13 cellular contexts compared by ENCODE assay signal in the genomic region with DNA sequence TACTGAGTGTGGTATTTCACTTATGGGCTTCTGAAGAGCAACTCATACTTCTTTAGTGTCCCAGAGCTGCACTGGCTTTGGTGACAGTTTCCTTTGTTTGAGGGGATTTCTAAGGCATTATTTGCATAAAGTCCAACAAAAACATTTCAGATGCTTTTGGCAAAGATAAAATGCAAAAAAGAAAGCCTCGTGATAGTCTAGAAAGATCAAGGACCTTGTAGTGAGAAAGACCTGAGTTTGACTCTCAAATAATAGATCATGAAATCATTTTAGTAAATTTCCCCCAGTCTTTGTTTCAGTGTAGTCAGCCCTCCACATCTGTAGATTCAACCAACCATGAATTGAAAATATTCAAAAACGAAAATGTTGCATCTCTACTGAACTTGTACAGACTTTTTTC.
DNase-seq lines count a peak whose midpoint lies in the region; ATAC-seq and TF ChIP-seq lines count a peak whose summit lies in the region.
"Had no signal": no experiment of that assay in that cellular context is flagged by ENCODE, and none has a peak within 500 bp of the region (broad histone marks: within the 10 kb centered on the region; RNA-seq: fewer than 3 reads in every experiment).

No MANE protein-coding gene starts in this region.

- in situ Hi-C loops in GM13977 (cut with MboI; ENCODE audit: low pct_unique_long_range_greater_than_20kb, low sequenced_read_pairs, unreplicated experiment) = no loop called here

- DNase-seq in GM13977 (ENCODE audit: low spot score) (peak; percentile 50), medulla oblongata (ENCODE audit: extremely low spot score) (peak; percentile 47), NCI-H510A treated with DMSO at 0.1 percent for 48 hours (lab: John Stamatoyannopoulos, UW) (no peak)
- DNase-seq in activated CD4-positive, alpha-beta T cell treated with anti-CD3 and anti-CD28 coated beads, Interleukin-2, amount 50 U/mL, for 1 hour = no peak
- DNase-seq: activated CD4-positive, alpha-beta memory T cell treated with anti-CD3 and anti-CD28 coated beads, Interleukin-2, amount 10 ng/mL, durations not matched to agents 7 days and 5 days; DMS153; foreskin melanocyte; NCI-H1417 treated with DMSO at 0.1 percent for 48 hours; NCI-H524 treated with DMSO at 0.1 percent for 48 hours had no signal

- TF ChIP-seq CTCF in GM13977 (IDR thresholded peaks at IDR 0.05; ENCODE audit: extremely low read depth, insufficient read depth, missing control alignments) = no peak

- peak; percentile 35 for ATAC-seq in GM21423 (IDR thresholded peaks at IDR 0.05; ENCODE audit: unreplicated experiment)
- ATAC-seq in HG03442 (IDR thresholded peaks at IDR 0.05; ENCODE audit: unreplicated experiment) = peak; percentile 52
- ATAC-seq in GM21737 (IDR thresholded peaks at IDR 0.05; ENCODE audit: unreplicated experiment) = no peak
- no peak for ATAC-seq in GM18873 (IDR thresholded peaks at IDR 0.05; ENCODE audit: low FRiP score, unreplicated experiment)

Comparison
In these comparisons a context has a peak if more than half of its experiments do, and no peak if none do; other contexts are left out.
1. DNase-seq: peak in GM13977 (single experiment) and medulla oblongata (single experiment); none in NCI-H510A treated with DMSO at 0.1 percent for 48 hours (single experiment) and activated CD4-positive, alpha-beta T cell treated with anti-CD3 and anti-CD28 coated beads, Interleukin-2, amount 50 U/mL, for 1 hour (single experiment).
2. ATAC-seq: peak in GM21423 (single experiment) and HG03442 (single experiment); none in GM21737 (single experiment) and GM18873 (single experiment).